ENCODE assay signal across 8 cellular contexts in genomic region chr4:113636877-113637276, GRCh38.
DNase-seq lines count a peak whose midpoint lies in the region; ATAC-seq and TF ChIP-seq lines count a peak whose summit lies in the region.

No MANE protein-coding gene starts in this region.

- peaks cover 9% of the 10 kb centered on the region for H3K36me3 Mint-ChIP-seq in activated T-cell treated with anti-CD3 and anti-CD28 coated beads, Interleukin-2, amount 50 U/mL, for 4 hours (ENCODE audit: insufficient read depth)

- H4K20me1 ChIP-seq in Karpas-422 (ENCODE audit: insufficient read depth, low read depth, low read length), result no peaks in the 10 kb centered on the region

- DNase-seq in Karpas-422, result peak; percentile 90
- DNase-seq in activated T-cell treated with anti-CD3 and anti-CD28 coated beads, Interleukin-2, amount 50 U/mL, for 4 hours, result no peak
- DNase-seq in lower lobe of right lung, result no peak
- DNase-seq in COR-L47 (lab: John Stamatoyannopoulos, UW), result no peak
- no peak for DNase-seq in WERI-Rb-1
- no peak for DNase-seq in NCI-H69 (lab: John Stamatoyannopoulos, UW)
- no peak for DNase-seq in suprapubic skin (ENCODE audit: low spot score in 2 of 2)

- H3K79me2 ChIP-seq in Karpas-422 (ENCODE audit: low read length), result peaks cover 79% of the 10 kb centered on the region

- H3K36me3 ChIP-seq in Karpas-422 (ENCODE audit: insufficient read depth, low read length), result peaks cover 9% of the 10 kb centered on the region; the same call in 1 of the 2 replicates
- no peaks in the 10 kb centered on the region for H3K36me3 ChIP-seq in lower lobe of right lung
- no peaks in the 10 kb centered on the region for H3K36me3 ChIP-seq in WERI-Rb-1
- no peaks in the 10 kb centered on the region for H3K36me3 ChIP-seq in suprapubic skin

- H3K27me3 ChIP-seq in Karpas-422 (ENCODE audit: low read length) (no peaks in the 10 kb centered on the region), lower lobe of right lung (ENCODE audit: low read depth) (no peaks in the 10 kb centered on the region), WERI-Rb-1 (ENCODE audit: insufficient read depth, low read depth, severe bottlenecking) (no peaks in the 10 kb centered on the region), suprapubic skin (no peaks in the 10 kb centered on the region)

- H3K9me3 Mint-ChIP-seq in activated T-cell treated with anti-CD3 and anti-CD28 coated beads, Interleukin-2, amount 50 U/mL, for 4 hours, result no peaks in the 10 kb centered on the region

- H3K4me1 Mint-ChIP-seq in activated T-cell treated with anti-CD3 and anti-CD28 coated beads, Interleukin-2, amount 50 U/mL, for 4 hours (ENCODE audit: low read depth), result peaks cover 50% of the 10 kb centered on the region

- H3K4me1 ChIP-seq in Karpas-422 (ENCODE audit: low read length) (peaks cover 90% of the 10 kb centered on the region), lower lobe of right lung (peaks cover 63% of the 10 kb centered on the region), suprapubic skin (peaks cover 4% of the 10 kb centered on the region)

- no peak for TF ChIP-seq EP300 in suprapubic skin (IDR thresholded peaks at IDR 0.05)

- H3K9me3 ChIP-seq in Karpas-422 (ENCODE audit: low read length) (no peaks in the 10 kb centered on the region), lower lobe of right lung (no peaks in the 10 kb centered on the region), WERI-Rb-1 (ENCODE audit: severe bottlenecking) (no peaks in the 10 kb centered on the region), suprapubic skin (no peaks in the 10 kb centered on the region)

- TF ChIP-seq CTCF in lower lobe of right lung (IDR thresholded peaks at IDR 0.05), result no peak
- no peak for TF ChIP-seq CTCF in WERI-Rb-1 (IDR thresholded peaks at IDR 0.05; ENCODE audit: low read depth, low read length)
- TF ChIP-seq CTCF in suprapubic skin (IDR thresholded peaks at IDR 0.05), result no peak

- H3K27ac ChIP-seq in Karpas-422 (ENCODE audit: low read length) (peak overlapping the region; percentile 97), lower lobe of right lung (no peak overlapping the region), WERI-Rb-1 (no peak overlapping the region), suprapubic skin (no peak overlapping the region)

- H3K4me3 ChIP-seq in Karpas-422 (ENCODE audit: low read length), result peak overlapping the region; percentile 49
- H3K4me3 ChIP-seq in lower lobe of right lung, result no peak overlapping the region
- no peak overlapping the region for H3K4me3 ChIP-seq in WERI-Rb-1 (ENCODE audit: low read depth, low read length)
- H3K4me3 ChIP-seq in suprapubic skin, result no peak overlapping the region

- peak overlapping the region; percentile 63 for H3K4me2 ChIP-seq in Karpas-422 (ENCODE audit: low read depth, low read length, poor library complexity, severe bottlenecking)

- no peaks in the 10 kb centered on the region for H3K9me2 ChIP-seq in Karpas-422 (replicated peaks; ENCODE audit: insufficient read depth, low read length)

- H3K9ac ChIP-seq in Karpas-422 (ENCODE audit: low read length), result peak overlapping the region; percentile 64

- intact Hi-C loops in lower lobe of right lung (cut with DNase I), result no loop called here

- ATAC-seq in GM19372 (IDR thresholded peaks at IDR 0.05; ENCODE audit: low read depth, unreplicated experiment), result peak; percentile 22
- ATAC-seq in activated T-cell treated with anti-CD3 and anti-CD28 coated beads, Interleukin-2, amount 50 U/mL, for 4 hours, result peak; percentile 68 to 75
- peak; percentile 38 to 66 for ATAC-seq in lower lobe of right lung

- H3K4me3 Mint-ChIP-seq in activated T-cell treated with anti-CD3 and anti-CD28 coated beads, Interleukin-2, amount 50 U/mL, for 4 hours, result peak overlapping the region; percentile 38

- no peaks in the 10 kb centered on the region for H3K27me3 Mint-ChIP-seq in activated T-cell treated with anti-CD3 and anti-CD28 coated beads, Interleukin-2, amount 50 U/mL, for 4 hours (ENCODE audit: low read depth)

- TF ChIP-seq POLR2A in suprapubic skin (IDR thresholded peaks at IDR 0.05), result no peak

- no peak overlapping the region for H2AFZ ChIP-seq in Karpas-422 (ENCODE audit: low read length)
